ENCODE assay signal across 1 cellular context in genomic region chr22:19854778-19855503, GRCh38.
TF ChIP-seq lines count a peak whose summit lies in the region.

GNB1L (minus strand) TSS chr22:19854874; CDS start chr22:19821355, 33,519 bp downstream.
A gene with protein sequence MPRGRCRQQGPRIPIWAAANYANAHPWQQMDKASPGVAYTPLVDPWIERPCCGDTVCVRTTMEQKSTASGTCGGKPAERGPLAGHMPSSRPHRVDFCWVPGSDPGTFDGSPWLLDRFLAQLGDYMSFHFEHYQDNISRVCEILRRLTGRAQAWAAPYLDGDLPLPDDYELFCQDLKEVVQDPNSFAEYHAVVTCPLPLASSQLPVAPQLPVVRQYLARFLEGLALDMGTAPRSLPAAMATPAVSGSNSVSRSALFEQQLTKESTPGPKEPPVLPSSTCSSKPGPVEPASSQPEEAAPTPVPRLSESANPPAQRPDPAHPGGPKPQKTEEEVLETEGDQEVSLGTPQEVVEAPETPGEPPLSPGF (minus strand): TSS chr22:19854874. CDS start chr22:19852261, 2,613 bp downstream.

TF ChIP-seq in HepG2, 621 proteins besides CTCF, POLR2A, EP300 and RAD21 (continued from another document and continues in another):
- TF ChIP-seq NFAT5 (CRISPR knock-in tag; IDR thresholded peaks at IDR 0.05), result no peak; the same call in 1 of the 2 replicates
- no peak for TF ChIP-seq FOXO1 (CRISPR knock-in tag; IDR thresholded peaks at IDR 0.05)
- TF ChIP-seq ZNF747 (CRISPR knock-in tag; IDR thresholded peaks at IDR 0.05; ENCODE audit: borderline replicate concordance), result peak; percentile 17; the same call in 1 of the 2 replicates
- TF ChIP-seq PRDM10 (CRISPR knock-in tag; IDR thresholded peaks at IDR 0.05; ENCODE audit: low read depth), result 0 out of 2 replicates have a peak, but pooled peaks have one; percentile 67
- no peak for TF ChIP-seq ZFP36 (IDR thresholded peaks at IDR 0.05; ENCODE audit: borderline replicate concordance, low read depth, low read length, partially characterized antibody)
- TF ChIP-seq NFYB (CRISPR knock-in tag; IDR thresholded peaks at IDR 0.05), result no peak
- peak; percentile 95 for TF ChIP-seq BCL3 (CRISPR knock-in tag; IDR thresholded peaks at IDR 0.05)
- TF ChIP-seq, protein P1, sequence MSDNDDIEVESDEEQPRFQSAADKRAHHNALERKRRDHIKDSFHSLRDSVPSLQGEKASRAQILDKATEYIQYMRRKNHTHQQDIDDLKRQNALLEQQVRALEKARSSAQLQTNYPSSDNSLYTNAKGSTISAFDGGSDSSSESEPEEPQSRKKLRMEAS (IDR thresholded peaks at IDR 0.05), result peak; percentile 92
- TF ChIP-seq RCOR2 (CRISPR knock-in tag; IDR thresholded peaks at IDR 0.05), result no peak
- TF ChIP-seq NONO (IDR thresholded peaks at IDR 0.05), result no peak
- TF ChIP-seq NONO (CRISPR knock-in tag; conservative IDR thresholded peaks at IDR 0.05), result peak; percentile 94
- TF ChIP-seq ARNTL (CRISPR knock-in tag; IDR thresholded peaks at IDR 0.05), result peak; percentile 66; the same call in 1 of the 2 replicates
- no peak; the same call in 1 of the 2 replicates for TF ChIP-seq ZSCAN25 (CRISPR knock-in tag; IDR thresholded peaks at IDR 0.05)
- peak; percentile 30 for TF ChIP-seq FOSL1 (CRISPR knock-in tag; IDR thresholded peaks at IDR 0.05; ENCODE audit: borderline replicate concordance)
- TF ChIP-seq THYN1 (CRISPR knock-in tag; IDR thresholded peaks at IDR 0.05; ENCODE audit: borderline replicate concordance, low read depth), result no peak
- TF ChIP-seq ZNF207 (IDR thresholded peaks at IDR 0.05; ENCODE audit: borderline replicate concordance), result no peak
- no peak for TF ChIP-seq PRMT3 (CRISPR knock-in tag; IDR thresholded peaks at IDR 0.05; ENCODE audit: borderline replicate concordance, low read depth)
- TF ChIP-seq ZNF547 (CRISPR knock-in tag; IDR thresholded peaks at IDR 0.05), result peak; percentile 83
- peak; percentile 67 for TF ChIP-seq ZFP90 (CRISPR knock-in tag; IDR thresholded peaks at IDR 0.05; ENCODE audit: borderline replicate concordance)
- peak; percentile 73; the same call in 1 of the 2 replicates for TF ChIP-seq PREB (CRISPR knock-in tag; IDR thresholded peaks at IDR 0.05)
- peak; percentile 93 for TF ChIP-seq MXD3 (CRISPR knock-in tag; IDR thresholded peaks at IDR 0.05)
- peak; percentile 39; the same call in 1 of the 2 replicates for TF ChIP-seq ZNF629 (CRISPR knock-in tag; conservative IDR thresholded peaks at IDR 0.05)
- TF ChIP-seq ZNF484 (CRISPR knock-in tag; IDR thresholded peaks at IDR 0.05; ENCODE audit: borderline replicate concordance, low read depth), result peak; percentile 73
- TF ChIP-seq TEF (CRISPR knock-in tag; IDR thresholded peaks at IDR 0.05), result peak; percentile 33; the same call in 1 of the 2 replicates
- TF ChIP-seq, protein P2, sequence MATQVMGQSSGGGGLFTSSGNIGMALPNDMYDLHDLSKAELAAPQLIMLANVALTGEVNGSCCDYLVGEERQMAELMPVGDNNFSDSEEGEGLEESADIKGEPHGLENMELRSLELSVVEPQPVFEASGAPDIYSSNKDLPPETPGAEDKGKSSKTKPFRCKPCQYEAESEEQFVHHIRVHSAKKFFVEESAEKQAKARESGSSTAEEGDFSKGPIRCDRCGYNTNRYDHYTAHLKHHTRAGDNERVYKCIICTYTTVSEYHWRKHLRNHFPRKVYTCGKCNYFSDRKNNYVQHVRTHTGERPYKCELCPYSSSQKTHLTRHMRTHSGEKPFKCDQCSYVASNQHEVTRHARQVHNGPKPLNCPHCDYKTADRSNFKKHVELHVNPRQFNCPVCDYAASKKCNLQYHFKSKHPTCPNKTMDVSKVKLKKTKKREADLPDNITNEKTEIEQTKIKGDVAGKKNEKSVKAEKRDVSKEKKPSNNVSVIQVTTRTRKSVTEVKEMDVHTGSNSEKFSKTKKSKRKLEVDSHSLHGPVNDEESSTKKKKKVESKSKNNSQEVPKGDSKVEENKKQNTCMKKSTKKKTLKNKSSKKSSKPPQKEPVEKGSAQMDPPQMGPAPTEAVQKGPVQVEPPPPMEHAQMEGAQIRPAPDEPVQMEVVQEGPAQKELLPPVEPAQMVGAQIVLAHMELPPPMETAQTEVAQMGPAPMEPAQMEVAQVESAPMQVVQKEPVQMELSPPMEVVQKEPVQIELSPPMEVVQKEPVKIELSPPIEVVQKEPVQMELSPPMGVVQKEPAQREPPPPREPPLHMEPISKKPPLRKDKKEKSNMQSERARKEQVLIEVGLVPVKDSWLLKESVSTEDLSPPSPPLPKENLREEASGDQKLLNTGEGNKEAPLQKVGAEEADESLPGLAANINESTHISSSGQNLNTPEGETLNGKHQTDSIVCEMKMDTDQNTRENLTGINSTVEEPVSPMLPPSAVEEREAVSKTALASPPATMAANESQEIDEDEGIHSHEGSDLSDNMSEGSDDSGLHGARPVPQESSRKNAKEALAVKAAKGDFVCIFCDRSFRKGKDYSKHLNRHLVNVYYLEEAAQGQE (IDR thresholded peaks at IDR 0.05; ENCODE audit: borderline replicate concordance in 1 of 2, low read depth in 1 of 2, low read length in 2 of 2), result 0 out of 4 replicates have a peak, but pooled peaks of 1 of the 2 experiments have one; percentile 45
- TF ChIP-seq, protein P3, sequence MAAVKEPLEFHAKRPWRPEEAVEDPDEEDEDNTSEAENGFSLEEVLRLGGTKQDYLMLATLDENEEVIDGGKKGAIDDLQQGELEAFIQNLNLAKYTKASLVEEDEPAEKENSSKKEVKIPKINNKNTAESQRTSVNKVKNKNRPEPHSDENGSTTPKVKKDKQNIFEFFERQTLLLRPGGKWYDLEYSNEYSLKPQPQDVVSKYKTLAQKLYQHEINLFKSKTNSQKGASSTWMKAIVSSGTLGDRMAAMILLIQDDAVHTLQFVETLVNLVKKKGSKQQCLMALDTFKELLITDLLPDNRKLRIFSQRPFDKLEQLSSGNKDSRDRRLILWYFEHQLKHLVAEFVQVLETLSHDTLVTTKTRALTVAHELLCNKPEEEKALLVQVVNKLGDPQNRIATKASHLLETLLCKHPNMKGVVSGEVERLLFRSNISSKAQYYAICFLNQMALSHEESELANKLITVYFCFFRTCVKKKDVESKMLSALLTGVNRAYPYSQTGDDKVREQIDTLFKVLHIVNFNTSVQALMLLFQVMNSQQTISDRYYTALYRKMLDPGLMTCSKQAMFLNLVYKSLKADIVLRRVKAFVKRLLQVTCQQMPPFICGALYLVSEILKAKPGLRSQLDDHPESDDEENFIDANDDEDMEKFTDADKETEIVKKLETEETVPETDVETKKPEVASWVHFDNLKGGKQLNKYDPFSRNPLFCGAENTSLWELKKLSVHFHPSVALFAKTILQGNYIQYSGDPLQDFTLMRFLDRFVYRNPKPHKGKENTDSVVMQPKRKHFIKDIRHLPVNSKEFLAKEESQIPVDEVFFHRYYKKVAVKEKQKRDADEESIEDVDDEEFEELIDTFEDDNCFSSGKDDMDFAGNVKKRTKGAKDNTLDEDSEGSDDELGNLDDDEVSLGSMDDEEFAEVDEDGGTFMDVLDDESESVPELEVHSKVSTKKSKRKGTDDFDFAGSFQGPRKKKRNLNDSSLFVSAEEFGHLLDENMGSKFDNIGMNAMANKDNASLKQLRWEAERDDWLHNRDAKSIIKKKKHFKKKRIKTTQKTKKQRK (IDR thresholded peaks at IDR 0.05; ENCODE audit: low read length), result no peak
- TF ChIP-seq NFATC3 (CRISPR knock-in tag; IDR thresholded peaks at IDR 0.05), result no peak
- TF ChIP-seq KDM4B (CRISPR knock-in tag; IDR thresholded peaks at IDR 0.05), result 0 out of 2 replicates have a peak, but pooled peaks have one; percentile 11
- peak; percentile 93 for TF ChIP-seq ZNF225 (CRISPR knock-in tag; IDR thresholded peaks at IDR 0.05)
- peak; percentile 33; the same call in 1 of the 2 replicates for TF ChIP-seq CREB1 (IDR thresholded peaks at IDR 0.05)
- no peak for TF ChIP-seq CREB1 (CRISPR knock-in tag; IDR thresholded peaks at IDR 0.05)
- TF ChIP-seq TBP (CRISPR knock-in tag; IDR thresholded peaks at IDR 0.05), result no peak
- no peak for TF ChIP-seq TCF7 (IDR thresholded peaks at IDR 0.05; ENCODE audit: low read depth)
- TF ChIP-seq SIX4 (CRISPR knock-in tag; IDR thresholded peaks at IDR 0.05), result peak; percentile 8; the same call in 1 of the 2 replicates
- TF ChIP-seq ZMYM4 (CRISPR knock-in tag; IDR thresholded peaks at IDR 0.05), result peak; percentile 72
